16 cellular contexts compared by ENCODE assay signal in genomic region chr7:157980774-157981173, GRCh38.
"Had no signal": no experiment of that assay in that cellular context is flagged by ENCODE, and none has a peak within 500 bp of the region (broad histone marks: within the 10 kb centered on the region; RNA-seq: fewer than 3 reads in every experiment).

No MANE protein-coding gene starts in this region.

- H3K4me3 Mint-ChIP-seq: activated naive CD8-positive, alpha-beta T cell; memory B cell; naive thymus-derived CD4-positive, alpha-beta T cell; neural progenitor cell had no signal

- ATAC-seq: left ventricle myocardium superior; naive thymus-derived CD4-positive, alpha-beta T cell; right lobe of liver had no signal

- H3K4me3 ChIP-seq: cardiac muscle cell, neural progenitor cell, ovary, right lobe of liver had no signal

- H3K9me3 ChIP-seq: ovary, right lobe of liver had no signal

- H3K27me3 Mint-ChIP-seq: memory B cell; naive thymus-derived CD4-positive, alpha-beta T cell had no signal

- H3K27ac Mint-ChIP-seq: activated naive CD8-positive, alpha-beta T cell; memory B cell; naive thymus-derived CD4-positive, alpha-beta T cell; neural progenitor cell had no signal

- H3K4me1 ChIP-seq: neural progenitor cell, right lobe of liver had no signal

- H3K27me3 ChIP-seq: cardiac muscle cell, neural progenitor cell, ovary, right lobe of liver had no signal

- H3K9ac ChIP-seq: neural progenitor cell had no signal

- H3K9me3 Mint-ChIP-seq: neural progenitor cell had no signal

- FAIRE-seq: colon, endometrium, frontal cortex had no signal

- H3K36me3 ChIP-seq: cardiac muscle cell, neural progenitor cell, ovary, right lobe of liver had no signal

- H3K36me3 Mint-ChIP-seq: activated naive CD8-positive, alpha-beta T cell; memory B cell; neural progenitor cell had no signal

- H2AFZ ChIP-seq: neural progenitor cell had no signal

- H3K27ac ChIP-seq: cardiac muscle cell, neural progenitor cell, ovary, right lobe of liver, VCaP had no signal

- H3K4me2 ChIP-seq: neural progenitor cell had no signal

- DNase-seq: activated CD4-positive, alpha-beta T cell treated with anti-CD3 and anti-CD28 coated beads for 1 hour; activated CD8-positive, alpha-beta memory T cell treated with anti-CD3 and anti-CD28 coated beads for 24 hours; left ventricle myocardium superior; naive thymus-derived CD4-positive, alpha-beta T cell; ovary; stimulated activated naive CD4-positive, alpha-beta T cell; T-helper 2 cell had no signal
